1 cellular context compared by ENCODE assay signal in genomic region chr12:1795221-1795784, GRCh38.
TF ChIP-seq lines count a peak whose summit lies in the region.

No MANE protein-coding gene starts in this region.

TF ChIP-seq in HCT116, 20 proteins besides CTCF, POLR2A, EP300 and RAD21 (continued from another document):
- TF ChIP-seq MAX (IDR thresholded peaks at IDR 0.05) (no peak), ZFX (IDR thresholded peaks at IDR 0.05) (no peak), EZH2phosphoT487 (IDR thresholded peaks at IDR 0.05; ENCODE audit: borderline replicate concordance) (no peak), ZNF274 (IDR thresholded peaks at IDR 0.05; ENCODE audit: low read depth, low read length) (no peak), ZBTB33 (IDR thresholded peaks at IDR 0.05; ENCODE audit: extremely low read depth, insufficient replicate concordance, low read length) (no peak), YY1 (IDR thresholded peaks at IDR 0.05; ENCODE audit: extremely low read depth, insufficient replicate concordance, low read depth, low read length) (no peak), EGR1 (IDR thresholded peaks at IDR 0.05; ENCODE audit: low read depth) (no peak)
